9 cellular contexts compared by ENCODE assay signal in the genomic region with DNA sequence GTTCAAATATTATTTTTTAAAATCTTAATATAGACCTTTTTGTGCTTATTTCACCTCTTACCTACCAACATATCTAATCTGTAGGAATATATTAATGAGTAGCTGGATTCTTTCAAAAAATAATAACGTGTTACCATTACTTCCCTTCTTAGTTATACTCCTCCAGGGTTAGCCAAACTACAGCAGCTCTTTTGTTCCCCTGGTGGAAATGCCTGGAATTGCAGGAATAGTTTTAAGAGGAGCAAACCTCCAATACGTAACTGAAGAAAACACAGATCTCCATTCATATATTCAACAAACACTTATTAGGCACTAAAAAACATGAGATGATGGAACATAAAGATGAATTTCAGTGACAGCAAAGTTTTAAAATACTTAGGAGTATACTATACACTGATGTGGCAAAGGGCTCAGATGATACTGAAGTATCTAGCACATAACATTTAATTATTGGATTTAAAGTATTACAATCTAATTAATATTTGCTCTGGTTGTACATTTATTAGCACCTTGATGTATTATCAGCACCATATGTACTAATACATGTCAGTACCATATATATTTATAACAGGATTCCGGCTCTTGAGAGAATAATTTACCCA.
DNase-seq lines count a peak whose midpoint lies in the region; ATAC-seq and TF ChIP-seq lines count a peak whose summit lies in the region.
"Had no signal": no experiment of that assay in that cellular context is flagged by ENCODE, and none has a peak within 500 bp of the region (broad histone marks: within the 10 kb centered on the region; RNA-seq: fewer than 3 reads in every experiment).

No MANE protein-coding gene starts in this region.

- no peaks in the 10 kb centered on the region for H3K27me3 ChIP-seq in uterus
- H3K27me3 ChIP-seq: ovary had no signal

- H3K27ac ChIP-seq in uterus = no peak overlapping the region
- H3K27ac ChIP-seq: ovary had no signal

- H3K36me3 ChIP-seq in uterus = no peaks in the 10 kb centered on the region
- H3K36me3 ChIP-seq: ovary had no signal

- no peaks in the 10 kb centered on the region for H3K9me3 ChIP-seq in uterus
- H3K9me3 ChIP-seq: ovary had no signal

- intact Hi-C loops in uterus (cut with DNase I; ENCODE audit: low total_unique reads) = no loop called here

- H3K4me3 ChIP-seq in uterus = no peak overlapping the region
- H3K4me3 ChIP-seq: ovary had no signal

- no peak for TF ChIP-seq POLR2A in uterus (IDR thresholded peaks at IDR 0.05)

- DNase-seq in ELF-1 (ENCODE audit: low read depth, low spot score) (peak; percentile 10), RPMI8226 (peak; percentile 9), iPS DF 4.7 (ENCODE audit: extremely low read depth, low spot score) (peak; percentile 30), GDM1 (lab: John Stamatoyannopoulos, UW) (no peak), NCI-H774 (lab: John Stamatoyannopoulos, UW) (no peak), uterus (no peak)
- DNase-seq: ovary had no signal

- ATAC-seq in HG02798 (IDR thresholded peaks at IDR 0.05; ENCODE audit: poor library complexity, unreplicated experiment) = peak; percentile 58
- no peak for ATAC-seq in HG03571 (IDR thresholded peaks at IDR 0.05; ENCODE audit: unreplicated experiment)

- peaks cover 0 to 5% of the 10 kb centered on the region in 2 donors for H3K4me1 ChIP-seq in uterus

- TF ChIP-seq CTCF in uterus (IDR thresholded peaks at IDR 0.05) = peak in 1 of 4 experiments; percentile 5

Comparison
In these comparisons a context has a peak if more than half of its experiments do, and no peak if none do; other contexts are left out.
1. DNase-seq: peak in ELF-1 (single experiment), RPMI8226 (single experiment) and iPS DF 4.7 (single experiment); none in GDM1 (single experiment), NCI-H774 (single experiment) and uterus (0 of 2).